Comparison of ENCODE assay signal across 19 cellular contexts in genomic region chr13:20494656-20495055, GRCh38. TPM values are rescaled to one million over a fixed set of nuclear protein-coding genes. Genes with fewer than 3 reads are reported as not detected.
DNase-seq lines count a peak whose midpoint lies in the region; ATAC-seq, FAIRE-seq and TF ChIP-seq lines count a peak whose summit lies in the region.
"Had no signal": no experiment of that assay in that cellular context is flagged by ENCODE, and none has a peak within 500 bp of the region (broad histone marks: within the 10 kb centered on the region; RNA-seq: fewer than 3 reads in every experiment).

No MANE protein-coding gene starts in this region.

- H4K20me1 ChIP-seq in DND-41 (ENCODE audit: insufficient read depth, low read length) (0 out of 2 replicates have a peak, but pooled peaks cover 3% of the 10 kb centered on the region), keratinocyte (ENCODE audit: control insufficient read depth, extremely low read depth, insufficient read depth, low read length) (no peaks in the 10 kb centered on the region)

- H3K9me3 ChIP-seq in A549 = no peaks in the 10 kb centered on the region
- H3K9me3 ChIP-seq in DND-41 (ENCODE audit: insufficient read depth, low read length, severe bottlenecking) = peaks cover 2% of the 10 kb centered on the region
- H3K9me3 ChIP-seq in keratinocyte (ENCODE audit: control insufficient read depth, low read depth, low read length) = no peaks in the 10 kb centered on the region
- peaks cover 6% of the 10 kb centered on the region for H3K9me3 ChIP-seq in endodermal cell (ENCODE audit: control insufficient read depth, low read length)
- H3K9me3 ChIP-seq: ovary, thyroid gland, uterus had no signal

- CTCF ChIA-PET in A549 (lab: Yijun Ruan, JAX) = interaction anchor here (0.6 to 6.0 kb wide), 34 partner anchors 9 to 435 kb away, joined by 3 to 36 read pairs (median 4); no protein-coding TSS in a partner anchor

- H3K9ac ChIP-seq in DND-41 (ENCODE audit: low read depth, low read length) (no peak overlapping the region), keratinocyte (ENCODE audit: control insufficient read depth, extremely low read depth, insufficient read depth, low read length) (no peak overlapping the region), endodermal cell (ENCODE audit: extremely low read depth, low read length, poor library complexity, severe bottlenecking) (no peak overlapping the region)

- no peak overlapping the region for H3K4me3 Mint-ChIP-seq in endodermal cell
- H3K4me3 Mint-ChIP-seq: activated CD4-positive, alpha-beta T cell treated with anti-CD3 and anti-CD28 coated beads for 36 hours; activated naive CD4-positive, alpha-beta T cell treated with anti-CD3 and anti-CD28 coated beads, Interleukin-2, amount 10 ng/mL, durations not matched to agents 7 days and 5 days; activated T-helper 17 cell treated with anti-CD3 and anti-CD28 coated beads, Interleukin-2, amount 50 U/mL, for 72 hours; memory B cell; nephron progenitor cell; stimulated activated naive CD8-positive, alpha-beta T cell treated with anti-CD3 and anti-CD28 coated beads, Interleukin-15, Interleukin-2, amounts not matched to agents 100 ng/mL and 50 ng/mL, for 24 hours; T-helper 2 cell treated with Interferon-gamma antibody and Interleukin-4, amounts not matched to agents 5 μg/mL and 100 μg/mL, for 36 hours had no signal

- POLR2A ChIA-PET in A549 (lab: Yijun Ruan, JAX) = no interaction called here

- no peak for TF ChIP-seq RAD21 in A549 (conservative IDR thresholded peaks at IDR 0.05 in 1 of 2, IDR thresholded peaks at IDR 0.05 in 1 of 2)

- TF ChIP-seq EP300 in A549 (IDR thresholded peaks at IDR 0.05) = no peak

- no peak for FAIRE-seq in A549 (lab: Jason Lieb, UNC)
- no peak for FAIRE-seq in keratinocyte (lab: Jason Lieb, UNC)

- no peaks in the 10 kb centered on the region for H3K9me1 ChIP-seq in keratinocyte (ENCODE audit: control insufficient read depth, extremely low read depth, insufficient read depth, low read length)

- H3K4me1 ChIP-seq in A549 = peaks cover 5% of the 10 kb centered on the region; the same call in 2 of the 3 replicates
- no peaks in the 10 kb centered on the region for H3K4me1 ChIP-seq in DND-41 (ENCODE audit: insufficient read depth, low read length)
- H3K4me1 ChIP-seq in keratinocyte (ENCODE audit: control insufficient read depth, extremely low read depth, insufficient read depth, low read length) = peaks cover 13% of the 10 kb centered on the region
- no peaks in the 10 kb centered on the region for H3K4me1 ChIP-seq in endodermal cell (ENCODE audit: control insufficient read depth, insufficient read depth, low read length)
- H3K4me1 ChIP-seq: thyroid gland, uterus had no signal

- H3K27me3 ChIP-seq in DND-41 (ENCODE audit: insufficient read depth, low read length, poor library complexity) = no peaks in the 10 kb centered on the region
- no peaks in the 10 kb centered on the region for H3K27me3 ChIP-seq in keratinocyte (ENCODE audit: control insufficient read depth, extremely low read depth, insufficient read depth, low read length)
- H3K27me3 ChIP-seq in endodermal cell (ENCODE audit: control insufficient read depth, insufficient read depth, low read length, poor library complexity, severe bottlenecking) = no peaks in the 10 kb centered on the region
- H3K27me3 ChIP-seq: ovary, spleen, thyroid gland, uterus had no signal

- no peaks in the 10 kb centered on the region for H3K79me2 ChIP-seq in DND-41 (ENCODE audit: insufficient read depth, low read length)
- no peaks in the 10 kb centered on the region for H3K79me2 ChIP-seq in keratinocyte (ENCODE audit: control insufficient read depth, insufficient read depth, low read length)

- H2AFZ ChIP-seq in DND-41 (ENCODE audit: low read depth, low read length) (no peak overlapping the region), keratinocyte (ENCODE audit: control insufficient read depth, low read length) (no peak overlapping the region)

- H3K4me1 Mint-ChIP-seq in endodermal cell = no peaks in the 10 kb centered on the region
- H3K4me1 Mint-ChIP-seq: activated CD4-positive, alpha-beta T cell treated with anti-CD3 and anti-CD28 coated beads for 36 hours; activated T-helper 17 cell treated with anti-CD3 and anti-CD28 coated beads, Interleukin-2, amount 50 U/mL, for 72 hours; memory B cell; nephron progenitor cell had no signal

- H3K4me2 ChIP-seq in A549 (no peak overlapping the region), DND-41 (ENCODE audit: insufficient read depth, low read length) (no peak overlapping the region), keratinocyte (ENCODE audit: control insufficient read depth, extremely low read depth, insufficient read depth, low read depth, low read length) (peak overlapping the region; percentile 9)

- no peak overlapping the region for H3K27ac ChIP-seq in A549
- no peak overlapping the region for H3K27ac ChIP-seq in DND-41 (ENCODE audit: low read length)
- peak overlapping the region; percentile 17 for H3K27ac ChIP-seq in angular gyrus (ENCODE audit: low read depth, low read length)
- H3K27ac ChIP-seq in keratinocyte (ENCODE audit: control insufficient read depth, insufficient read depth, low read length) = no peak overlapping the region
- no peak overlapping the region for H3K27ac ChIP-seq in endodermal cell (ENCODE audit: low read depth, low read length)
- H3K27ac ChIP-seq: ovary, thyroid gland, uterus had no signal

- no peak overlapping the region for H3K27ac Mint-ChIP-seq in endodermal cell
- no peak overlapping the region for H3K27ac Mint-ChIP-seq in activated naive CD4-positive, alpha-beta T cell treated with anti-CD3 and anti-CD28 coated beads, Interleukin-2, amount 50 U/mL, for 72 hours
- H3K27ac Mint-ChIP-seq: activated CD4-positive, alpha-beta T cell treated with anti-CD3 and anti-CD28 coated beads for 36 hours; activated naive CD4-positive, alpha-beta T cell treated with anti-CD3 and anti-CD28 coated beads, Interleukin-2, amount 10 ng/mL, durations not matched to agents 7 days and 5 days; activated T-helper 17 cell treated with anti-CD3 and anti-CD28 coated beads, Interleukin-2, amount 50 U/mL, for 72 hours; memory B cell; nephron progenitor cell; stimulated activated naive CD8-positive, alpha-beta T cell treated with anti-CD3 and anti-CD28 coated beads, Interleukin-15, Interleukin-2, amounts not matched to agents 100 ng/mL and 50 ng/mL, for 24 hours; T-helper 2 cell treated with Interferon-gamma antibody and Interleukin-4, amounts not matched to agents 5 μg/mL and 100 μg/mL, for 36 hours had no signal

- H3K36me3 Mint-ChIP-seq in endodermal cell (ENCODE audit: low read depth) = no peaks in the 10 kb centered on the region
- H3K36me3 Mint-ChIP-seq in activated naive CD4-positive, alpha-beta T cell treated with anti-CD3 and anti-CD28 coated beads, Interleukin-2, amount 50 U/mL, for 72 hours = peaks cover 0 to under 1% of the 10 kb centered on the region in 2 donors
- H3K36me3 Mint-ChIP-seq: activated naive CD4-positive, alpha-beta T cell treated with anti-CD3 and anti-CD28 coated beads, Interleukin-2, amount 10 ng/mL, durations not matched to agents 7 days and 5 days; memory B cell had no signal

- TF ChIP-seq CTCF in A549 (IDR thresholded peaks at IDR 0.05) (no peak), DND-41 (IDR thresholded peaks at IDR 0.05; ENCODE audit: borderline replicate concordance, extremely low read depth, low read length, poor library complexity, severe bottlenecking) (no peak), keratinocyte (optimal IDR thresholded peaks at IDR 0.05 in 1 of 3, IDR thresholded peaks at IDR 0.05 in 1 of 3, conservative IDR thresholded peaks at IDR 0.05 in 1 of 3; ENCODE audit: extremely low read depth in 1 of 3, insufficient read depth in 2 of 3, low read length in 3 of 3) (no peak), endodermal cell (conservative IDR thresholded peaks at IDR 0.05) (no peak)

- WGBS in A549 (ENCODE audit: missing lambda C conversion rate) = 42% methylated on average over 8 of the region's 8 CpGs
- 62 to 69% methylated on average over 6 to 8 of the region's 8 CpGs for WGBS in endodermal cell (ENCODE audit: insufficient coverage in 1 of 2, insufficient read length in 1 of 2), 2 experiments

- H3K4me3 ChIP-seq in A549 = no peak overlapping the region
- H3K4me3 ChIP-seq in DND-41 (ENCODE audit: low read depth in 1 of 2, low read length in 2 of 2) = no peak overlapping the region
- H3K4me3 ChIP-seq in keratinocyte (ENCODE audit: control insufficient read depth in 2 of 3, extremely low read depth in 1 of 3, insufficient read depth in 2 of 3, low read depth in 1 of 3, low read length in 3 of 3) = no peak overlapping the region
- no peak overlapping the region for H3K4me3 ChIP-seq in endodermal cell (ENCODE audit: low read length)
- H3K4me3 ChIP-seq: ovary, thyroid gland, uterus had no signal

- dilution Hi-C loops in keratinocyte (cut with MboI; ENCODE audit: extremely low pct_ligation_motif_present, low sequenced_read_pairs) = loop anchor here (25.0 kb wide), 1 partner anchor 307 kb away; the partner anchor contains the start of gene GJB2

- ATAC-seq in A549 (peak; percentile 37 to 48; a peak in 4 of 6 replicates), DND-41 (ENCODE audit: insufficient read depth, low read depth) (0 out of 3 replicates have a peak, but pooled peaks have one; percentile 5)
- ATAC-seq in activated naive CD4-positive, alpha-beta T cell treated with anti-CD3 and anti-CD28 coated beads, Interleukin-2, amount 50 U/mL, for 72 hours = no peak

- H3K27me3 Mint-ChIP-seq in endodermal cell (ENCODE audit: insufficient read depth) = no peaks in the 10 kb centered on the region
- H3K27me3 Mint-ChIP-seq: activated CD4-positive, alpha-beta T cell treated with anti-CD3 and anti-CD28 coated beads for 36 hours; activated naive CD4-positive, alpha-beta T cell treated with anti-CD3 and anti-CD28 coated beads, Interleukin-2, amount 10 ng/mL, durations not matched to agents 7 days and 5 days; activated T-helper 17 cell treated with anti-CD3 and anti-CD28 coated beads, Interleukin-2, amount 50 U/mL, for 72 hours; memory B cell; stimulated activated naive CD8-positive, alpha-beta T cell treated with anti-CD3 and anti-CD28 coated beads, Interleukin-15, Interleukin-2, amounts not matched to agents 100 ng/mL and 50 ng/mL, for 24 hours had no signal

- TF ChIP-seq POLR2A in A549 (IDR thresholded peaks at IDR 0.05; ENCODE audit: low read length) = no peak

- H3K36me3 ChIP-seq in DND-41 (ENCODE audit: insufficient read depth, low read length) (no peaks in the 10 kb centered on the region), keratinocyte (ENCODE audit: control insufficient read depth in 2 of 2, extremely low read depth in 1 of 2, insufficient read depth in 2 of 2, low read length in 2 of 2) (no peaks in the 10 kb centered on the region), endodermal cell (ENCODE audit: control insufficient read depth, insufficient read depth, low read length) (no peaks in the 10 kb centered on the region)
- H3K36me3 ChIP-seq: ovary, spleen, thyroid gland, uterus had no signal

- no peak for DNase-seq in A549 (ENCODE audit: low read depth in 1 of 2, low spot score in 1 of 2)
- no peak for DNase-seq in DND-41
- DNase-seq in keratinocyte (ENCODE audit: low read depth, low spot score) = no peak
- DNase-seq in iPS-NIHi11 (ENCODE audit: low spot score) = no peak
- DNase-seq in endodermal cell = no peak
- DNase-seq in activated naive CD4-positive, alpha-beta T cell treated with anti-CD3 and anti-CD28 coated beads, Interleukin-2, amount 50 U/mL, for 72 hours (ENCODE audit: low spot score in 2 of 2) = no peak
- DNase-seq: NCI-H187, spleen had no signal

- peaks cover 7% of the 10 kb centered on the region for H3K9me3 Mint-ChIP-seq in endodermal cell
- H3K9me3 Mint-ChIP-seq in activated naive CD4-positive, alpha-beta T cell treated with anti-CD3 and anti-CD28 coated beads, Interleukin-2, amount 50 U/mL, for 72 hours = no peaks in the 10 kb centered on the region
- H3K9me3 Mint-ChIP-seq: activated naive CD4-positive, alpha-beta T cell treated with anti-CD3 and anti-CD28 coated beads, Interleukin-2, amount 10 ng/mL, durations not matched to agents 7 days and 5 days; activated T-helper 17 cell treated with anti-CD3 and anti-CD28 coated beads, Interleukin-2, amount 50 U/mL, for 72 hours; memory B cell; stimulated activated naive CD8-positive, alpha-beta T cell treated with anti-CD3 and anti-CD28 coated beads, Interleukin-15, Interleukin-2, amounts not matched to agents 100 ng/mL and 50 ng/mL, for 24 hours had no signal

RNA-seq across cellular contexts. Expression of gene CRYL1, which starts 31.0 kb away (rescaled TPM):
- polyA plus RNA-seq in A549 (2011; rRNA removed) (17.4 and 19.0 TPM in 2 replicates), A549 (2017; fragmentation: RNase III; extraction: RNeasy Plus Mini Kit Qiagen cat#74134 plus additional on column Dnase treatment) (3.9 to 4.8 TPM (median 4.1 TPM) in 3 replicates), keratinocyte (27.2 to 30.9 TPM (median 27.6 TPM) in 3 replicates)
- 8.4 and 9.4 TPM in 2 replicates for polyA plus RNA-seq in A549 (2012; cell fraction: cytosol; rRNA removed)
- polyA plus RNA-seq in A549 (2012; cell fraction: nucleus; rRNA removed) = 4.8 and 7.3 TPM in 2 replicates
- 10.1 and 10.3 TPM in 2 replicates for polyA minus RNA-seq in A549 (2011; rRNA and poly(A)+ RNA removed)
- polyA plus RNA-seq in keratinocyte (2011; ENCODE audit: low read depth) = 10.2 TPM
- polyA plus RNA-seq in keratinocyte (2011; cell fraction: cytosol; rRNA removed) = 31.1 and 36.9 TPM in 2 replicates
- polyA plus RNA-seq in keratinocyte (2011; cell fraction: nucleus; rRNA removed) = 17.2 and 19.6 TPM in 2 replicates
- 16.1 and 16.5 TPM in 2 replicates for polyA plus RNA-seq in keratinocyte (2012; ENCODE audit: low replicate concordance)
- 22.8 to 32.0 TPM (median 26.7 TPM) in 3 replicates for polyA minus RNA-seq in keratinocyte
- 20.1 TPM for polyA minus RNA-seq in keratinocyte (2011; cell fraction: cytosol; rRNA and poly(A)+ RNA removed)
- polyA minus RNA-seq in keratinocyte (2011; cell fraction: nucleus; rRNA and poly(A)+ RNA removed) = 6.6 and 7.8 TPM in 2 replicates
- total RNA-seq in endodermal cell = 1 to 10 TPM; 1.7 to 4.1 TPM
- 6.6 TPM for polyA plus RNA-seq in endodermal cell (2013, experiment 1 of 2)
- 4.6 TPM for polyA plus RNA-seq in endodermal cell (2013, experiment 2 of 2)
- total RNA-seq in activated naive CD4-positive, alpha-beta T cell treated with anti-CD3 and anti-CD28 coated beads, Interleukin-2, amount 50 U/mL, for 72 hours = 10 to 100 TPM in 1 of 2 donors, 1 to 10 TPM in 1; 9.0 to 10.1 TPM

Comparison
In these comparisons a context has a peak if more than half of its experiments do, and no peak if none do; other contexts are left out.
1. ATAC-seq: peak in A549 (2 of 2) and DND-41 (single experiment); none in activated naive CD4-positive, alpha-beta T cell treated with anti-CD3 and anti-CD28 coated beads, Interleukin-2, amount 50 U/mL, for 72 hours (0 of 2).